In genomic region chr4:185203380-185204237, GRCh38 we compare ENCODE assay signal across 8 cellular contexts. TPM values are rescaled to one million over a fixed set of nuclear protein-coding genes. Genes with fewer than 3 reads are reported as not detected.
DNase-seq lines count a peak whose midpoint lies in the region; ATAC-seq and TF ChIP-seq lines count a peak whose summit lies in the region.

Gene CFAP97, minus strand, starts transcription at chr4:185204000. Its CDS starts 12,804 bp downstream, at chr4:185191196.

- no peaks in the 10 kb centered on the region for H3K27me3 ChIP-seq in right lobe of liver

- H3K4me3 ChIP-seq in right lobe of liver: peak within 1 kb of the TSS; percentile 75 to 93 (median 76)

- peaks cover 0 to 34% (median 12%) of the 10 kb centered on the region in 4 donors for H3K4me1 ChIP-seq in right lobe of liver

- H3K36me3 ChIP-seq in right lobe of liver: no peaks in the 10 kb centered on the region

- no peak for TF ChIP-seq CTCF in right lobe of liver (IDR thresholded peaks at IDR 0.05)

- H3K9me3 ChIP-seq in right lobe of liver: no peaks in the 10 kb centered on the region

- WGBS in right lobe of liver (ENCODE audit: insufficient coverage, low coverage, low lambda C conversion rate, missing lambda C conversion rate): 0% methylated on average over 15 of the region's 105 CpGs

- intact Hi-C loops in right lobe of liver (cut with DNase I): loop anchor here in 1 of 2 donors (10.0 kb wide), 1 partner anchor 191 kb away; the partner anchor contains the start of genes ANKRD37 and LRP2BP

- TF ChIP-seq POLR2A in right lobe of liver (IDR thresholded peaks at IDR 0.05): peak; percentile 91

- DNase-seq in AML-193 (lab: John Stamatoyannopoulos, UW) (peak; percentile 70 to 77), NCI-H526 treated with DMSO at 0.1 percent for 48 hours (lab: John Stamatoyannopoulos, UW) (peak; percentile 31), dermis microvascular lymphatic vessel endothelial cell (ENCODE audit: low read depth in 2 of 2) (peak; percentile 85 to 95), right lobe of liver (peak; percentile 95 to 97 (median 95))
- peak; percentile 73 to 76 for DNase-seq in activated CD4-positive, alpha-beta T cell treated with anti-CD3 and anti-CD28 coated beads, Interleukin-2, amount 50 U/mL, for 48 hours
- DNase-seq in stimulated activated CD4-positive, alpha-beta T cell treated with anti-CD3 and anti-CD28 coated beads, Interleukin-4, amount 100 ng/mL, for 1 hour: peak; percentile 84

- ATAC-seq in GM18907 (IDR thresholded peaks at IDR 0.05; ENCODE audit: unreplicated experiment): peak; percentile 80
- ATAC-seq in HG03139 (IDR thresholded peaks at IDR 0.05; ENCODE audit: unreplicated experiment): peak; percentile 79
- ATAC-seq in right lobe of liver: peak; percentile 81 to 92 (median 86)

- peak within 1 kb of the TSS; percentile 95 to 98 (median 96) for H3K27ac ChIP-seq in right lobe of liver

RNA-seq across cellular contexts. Expression of gene CFAP97, which starts in this region (rescaled TPM):
- total RNA-seq in dermis microvascular lymphatic vessel endothelial cell (21.4 and 25.0 TPM in 2 replicates), right lobe of liver (10 to 100 TPM; 11.7 to 25.6 (median 20.5) TPM)

Comparison
In these comparisons a context has a peak if more than half of its experiments do, and no peak if none do; other contexts are left out.
1. Peak in every context shown above with its lines: DNase-seq, ATAC-seq, H3K4me3 ChIP-seq and H3K27ac ChIP-seq.
2. DNase-seq: peak in every context shown above with its lines; median percentile 95 in right lobe of liver; 90 in dermis microvascular lymphatic vessel endothelial cell; 84 in stimulated activated CD4-positive, alpha-beta T cell treated with anti-CD3 and anti-CD28 coated beads, Interleukin-4, amount 100 ng/mL, for 1 hour; 74 in activated CD4-positive, alpha-beta T cell treated with anti-CD3 and anti-CD28 coated beads, Interleukin-2, amount 50 U/mL, for 48 hours; 74 in AML-193; 31 in NCI-H526 treated with DMSO at 0.1 percent for 48 hours.